8 cellular contexts compared by ENCODE assay signal in genomic region chr19:37654118-37654517, GRCh38. TPM values are rescaled to one million over a fixed set of nuclear protein-coding genes. Genes with fewer than 3 reads are reported as not detected.
DNase-seq lines count a peak whose midpoint lies in the region; ATAC-seq and TF ChIP-seq lines count a peak whose summit lies in the region.

No MANE protein-coding gene starts in this region.

- H3K4me3 ChIP-seq in CD8-positive, alpha-beta memory T cell (ENCODE audit: low read length): peak overlapping the region; percentile 86
- H3K4me3 ChIP-seq in NB4 (ENCODE audit: low read depth, low read length) (peak overlapping the region; percentile 85), duodenal mucosa (ENCODE audit: low read depth in 1 of 2, low read length in 2 of 2) (peak overlapping the region; percentile 82 to 83), neuron (ENCODE audit: low read length) (peak overlapping the region; percentile 77)

- peak overlapping the region; percentile 72 for H3K27ac ChIP-seq in CD8-positive, alpha-beta memory T cell (ENCODE audit: low read depth, low read length)
- no peak overlapping the region for H3K27ac ChIP-seq in duodenal mucosa (ENCODE audit: low read depth, low read length)

- peaks cover 18% of the 10 kb centered on the region for H3K4me1 ChIP-seq in CD8-positive, alpha-beta memory T cell (ENCODE audit: insufficient read depth, low read length)
- H3K4me1 ChIP-seq in duodenal mucosa (ENCODE audit: control insufficient read depth in 1 of 2, insufficient read depth in 2 of 2, low read length in 2 of 2): peaks cover 11 to 15% of the 10 kb centered on the region in 2 donors
- peaks cover 5% of the 10 kb centered on the region for H3K4me1 ChIP-seq in neuron (ENCODE audit: insufficient read depth, low read length)

- H2AFZ ChIP-seq in neuron (ENCODE audit: low read depth, low read length): peak overlapping the region; percentile 82

- no peak for TF ChIP-seq POLR2A in NB4 (IDR thresholded peaks at IDR 0.05; ENCODE audit: extremely low read depth, insufficient read length)

- peaks cover 0 to 9% (median 0%) of the 10 kb centered on the region in 5 donors for H3K9me3 Mint-ChIP-seq in CD8-positive, alpha-beta memory T cell

- H3K4me1 Mint-ChIP-seq in CD8-positive, alpha-beta memory T cell: peaks cover 30 to 39% (median 35%) of the 10 kb centered on the region in 3 donors

- no peak for ATAC-seq in HG03196 (IDR thresholded peaks at IDR 0.05; ENCODE audit: unreplicated experiment)

- no peaks in the 10 kb centered on the region for H3K27me3 ChIP-seq in CD8-positive, alpha-beta memory T cell (ENCODE audit: insufficient read depth, low read length, poor library complexity, severe bottlenecking)
- H3K27me3 ChIP-seq in duodenal mucosa (ENCODE audit: control insufficient read depth in 1 of 2, insufficient read depth in 2 of 2, low read length in 2 of 2) (no peaks in the 10 kb centered on the region), neuron (ENCODE audit: insufficient read depth, low read length) (no peaks in the 10 kb centered on the region)

- POLR2A ChIA-PET in CD8-positive, alpha-beta memory T cell (lab: Charles Lee): interaction anchor here (2.1 kb wide), 1 partner anchor 60 kb away, joined by 6 read pairs; the partner anchor contains the start of genes ZNF540 and ZNF571

- CTCF ChIA-PET in CD8-positive, alpha-beta memory T cell (lab: Charles Lee): interaction anchor here (1.2 kb wide), 1 partner anchor 59 kb away, joined by 4 read pairs; the partner anchor contains the start of genes ZNF540 and ZNF571

- H3K36me3 Mint-ChIP-seq in CD8-positive, alpha-beta memory T cell: peaks cover 7 to 25% (median 14%) of the 10 kb centered on the region in 3 donors

- H3K9ac ChIP-seq in duodenal mucosa (ENCODE audit: low read depth in 1 of 2, low read length in 2 of 2): peak overlapping the region; percentile 59 to 62

- peak overlapping the region; percentile 92 to 99 (median 94) for H3K4me3 Mint-ChIP-seq in CD8-positive, alpha-beta memory T cell

- DNase-seq in CD8-positive, alpha-beta memory T cell: no peak
- DNase-seq in NB4 (ENCODE audit: low read depth): peak; percentile 7
- DNase-seq in NOMO-1 (lab: John Stamatoyannopoulos, UW; ENCODE audit: unreplicated experiment in 2 of 2): no peak
- no peak for DNase-seq in SHP77 treated with DMSO at 0.1 percent for 48 hours (lab: John Stamatoyannopoulos, UW)
- no peak for DNase-seq in DMS53 treated with DMSO at 0.1 percent for 48 hours (lab: John Stamatoyannopoulos, UW; ENCODE audit: unreplicated experiment)

- peaks cover 0 to 2% of the 10 kb centered on the region in 2 donors for H3K27me3 Mint-ChIP-seq in CD8-positive, alpha-beta memory T cell

- peak overlapping the region; percentile 19 to 97 (median 88) for H3K27ac Mint-ChIP-seq in CD8-positive, alpha-beta memory T cell

- no peaks in the 10 kb centered on the region for H3K9me3 ChIP-seq in CD8-positive, alpha-beta memory T cell (ENCODE audit: low read length)
- H3K9me3 ChIP-seq in duodenal mucosa (ENCODE audit: control insufficient read depth in 1 of 2, low read length in 2 of 2): no peaks in the 10 kb centered on the region
- peaks cover 5% of the 10 kb centered on the region for H3K9me3 ChIP-seq in neuron (ENCODE audit: low read length)

- TF ChIP-seq CTCF in NB4 (IDR thresholded peaks at IDR 0.05; ENCODE audit: low read depth, low read length): no peak

- no peaks in the 10 kb centered on the region for H3K36me3 ChIP-seq in CD8-positive, alpha-beta memory T cell (ENCODE audit: insufficient read depth, low read length)
- no peaks in the 10 kb centered on the region for H3K36me3 ChIP-seq in duodenal mucosa (ENCODE audit: control insufficient read depth in 1 of 2, insufficient read depth in 2 of 2, low read length in 2 of 2)
- peaks cover 4% of the 10 kb centered on the region for H3K36me3 ChIP-seq in neuron (ENCODE audit: insufficient read depth, low read length)

RNA-seq across cellular contexts. Expression of gene ZFP30, which starts 1.1 kb away (rescaled TPM):
- 10 to 100 TPM; 10.1 to 11.4 TPM for total RNA-seq in CD8-positive, alpha-beta memory T cell
- 2.1 TPM for polyA plus RNA-seq in CD8-positive, alpha-beta memory T cell

RNA-seq across cellular contexts. Expression of gene ZNF540, which starts 59.4 kb away (rescaled TPM):
- 1 to 10 TPM; 2.3 to 3.2 TPM for total RNA-seq in CD8-positive, alpha-beta memory T cell
- 4.9 TPM for polyA plus RNA-seq in CD8-positive, alpha-beta memory T cell

RNA-seq across cellular contexts. Expression of gene ZNF571, which starts 59.5 kb away (rescaled TPM):
- total RNA-seq in CD8-positive, alpha-beta memory T cell: 1 to 10 TPM; 2.2 to 3.3 TPM
- polyA plus RNA-seq in CD8-positive, alpha-beta memory T cell: 5.9 TPM
